ENCODE assay signal across 8 cellular contexts in genomic region chr19:16111160-16111908, GRCh38. TPM values are rescaled to one million over a fixed set of nuclear protein-coding genes. Genes with fewer than 3 reads are reported as not detected.
DNase-seq lines count a peak whose midpoint lies in the region; ATAC-seq and TF ChIP-seq lines count a peak whose summit lies in the region.

RAB8A (plus strand) TSS chr19:16111889; CDS start chr19:16111902, 13 bp downstream.

- H3K36me3 ChIP-seq in H7 (replicated peaks; ENCODE audit: control insufficient read depth, insufficient read depth, low read length) (peaks cover 4% of the 10 kb centered on the region), Loucy (ENCODE audit: insufficient read depth, low read length) (no peaks in the 10 kb centered on the region; the same call in 1 of the 2 replicates)

- peak; percentile 69 for TF ChIP-seq CTCF in Loucy (conservative IDR thresholded peaks at IDR 0.05; ENCODE audit: low read length)
- TF ChIP-seq CTCF in fibroblast of pulmonary artery (IDR thresholded peaks at IDR 0.05; ENCODE audit: low read length, missing control alignments) = peak; percentile 57

- H2AFZ ChIP-seq in Loucy (ENCODE audit: low read length) = peak within 1 kb of the TSS; percentile 53; the same call in 1 of the 2 replicates

- H3K27me3 Mint-ChIP-seq in natural killer cell treated with Interleukin-12 subunit alpha and Interleukin-12 subunit beta and Interleukin-15 and Interleukin-18, amount 100 ng/mL, for 72 hours = no peaks in the 10 kb centered on the region

- peak within 1 kb of the TSS; percentile 86 for H3K4me2 ChIP-seq in Loucy (ENCODE audit: low read depth, low read length, poor library complexity, severe bottlenecking)

- in situ Hi-C loops in G401 (cut with HindIII; ENCODE audit: low sequenced_read_pairs) = no loop called here

- TF ChIP-seq POLR2A in Raji (IDR thresholded peaks at IDR 0.05; ENCODE audit: insufficient read depth, low read depth, low read length) = peak; percentile 79

- ATAC-seq in natural killer cell treated with Interleukin-12 subunit alpha and Interleukin-12 subunit beta and Interleukin-15 and Interleukin-18, amount 100 ng/mL, for 72 hours = peak; percentile 95 to 96
- peak; percentile 97 for ATAC-seq in stimulated activated naive CD8-positive, alpha-beta T cell treated with anti-CD3 and anti-CD28 coated beads, Interleukin-15, Interleukin-2, amounts not matched to agents 100 U/mL and 50 U/mL, for 24 hours

- H3K36me3 Mint-ChIP-seq in natural killer cell treated with Interleukin-12 subunit alpha and Interleukin-12 subunit beta and Interleukin-15 and Interleukin-18, amount 100 ng/mL, for 72 hours = no peaks in the 10 kb centered on the region

- H3K27ac Mint-ChIP-seq in natural killer cell treated with Interleukin-12 subunit alpha and Interleukin-12 subunit beta and Interleukin-15 and Interleukin-18, amount 100 ng/mL, for 72 hours = peak within 1 kb of the TSS; percentile 84 to 96

- H3K9me3 Mint-ChIP-seq in natural killer cell treated with Interleukin-12 subunit alpha and Interleukin-12 subunit beta and Interleukin-15 and Interleukin-18, amount 100 ng/mL, for 72 hours = no peaks in the 10 kb centered on the region

- peak within 1 kb of the TSS; percentile 96 for H3K9ac ChIP-seq in Loucy (ENCODE audit: low read depth, low read length, poor library complexity, severe bottlenecking)

- H3K4me3 ChIP-seq in H7 (ENCODE audit: insufficient read depth, low read depth, low read length) (peak within 1 kb of the TSS; percentile 93), Loucy (ENCODE audit: low read length, poor library complexity, severe bottlenecking) (peak within 1 kb of the TSS; percentile 91), fibroblast of pulmonary artery (replicated peaks; ENCODE audit: low read depth, low read length) (peak within 1 kb of the TSS; percentile 97)

- H3K4me1 Mint-ChIP-seq in natural killer cell treated with Interleukin-12 subunit alpha and Interleukin-12 subunit beta and Interleukin-15 and Interleukin-18, amount 100 ng/mL, for 72 hours (ENCODE audit: low read depth in 2 of 2) = peaks cover 25 to 35% of the 10 kb centered on the region in 2 donors

- DNase-seq in G401 (ENCODE audit: low spot score) (peak; percentile 100), H7 (peak; percentile 100), fibroblast of pulmonary artery (ENCODE audit: low read depth) (peak; percentile 99)
- DNase-seq in activated T-helper 9 cell treated with anti-CD3 and anti-CD28 coated beads, Interleukin-2, amount 50 U/mL, for 16 hours (ENCODE audit: low read depth) = peak; percentile 99
- peak; percentile 99 for DNase-seq in natural killer cell treated with Interleukin-12 subunit alpha and Interleukin-12 subunit beta and Interleukin-15 and Interleukin-18, amount 100 ng/mL, for 72 hours (ENCODE audit: low spot score)
- peak; percentile 100 for DNase-seq in stimulated activated naive CD8-positive, alpha-beta T cell treated with anti-CD3 and anti-CD28 coated beads, Interleukin-15, Interleukin-2, amounts not matched to agents 100 U/mL and 50 U/mL, for 24 hours

- H3K79me2 ChIP-seq in Loucy (ENCODE audit: insufficient read depth, low read length) = peaks cover 54% of the 10 kb centered on the region

- peak within 1 kb of the TSS; percentile 94 for H3K4me3 Mint-ChIP-seq in natural killer cell treated with Interleukin-12 subunit alpha and Interleukin-12 subunit beta and Interleukin-15 and Interleukin-18, amount 100 ng/mL, for 72 hours

- no peaks in the 10 kb centered on the region for H3K9me2 ChIP-seq in Loucy (replicated peaks; ENCODE audit: low read depth, low read length)

- H3F3A ChIP-seq in Loucy (ENCODE audit: low read depth) = no peaks in the 10 kb centered on the region

- H3K4me1 ChIP-seq in Loucy (ENCODE audit: insufficient read depth, low read length, poor library complexity, severe bottlenecking) = peaks cover 41% of the 10 kb centered on the region

- peaks cover 36% of the 10 kb centered on the region for H4K20me1 ChIP-seq in Loucy (ENCODE audit: insufficient read depth, low read length, poor library complexity, severe bottlenecking)

- H3K9me3 ChIP-seq in Loucy (ENCODE audit: insufficient read depth, low read depth, low read length) = no peaks in the 10 kb centered on the region

- H3K27me3 ChIP-seq in H7 (ENCODE audit: control insufficient read depth, insufficient read depth, low read length) = no peaks in the 10 kb centered on the region
- peaks cover 4% of the 10 kb centered on the region for H3K27me3 ChIP-seq in Loucy (ENCODE audit: insufficient read depth, low read length, poor library complexity, severe bottlenecking)

RNA-seq across cellular contexts. Expression of gene RAB8A, which starts in this region (rescaled TPM):
- total RNA-seq in G401 (2014; rRNA removed; shearing (Covaris generic)) = 92.9 and 111 TPM in 2 replicates
- 59.3 and 63.3 TPM in 2 replicates for total RNA-seq in H7 (2014; rRNA removed; shearing (Covaris generic))
- total RNA-seq in natural killer cell treated with Interleukin-12 subunit alpha and Interleukin-12 subunit beta and Interleukin-15 and Interleukin-18, amount 100 ng/mL, for 72 hours = 100 to 1,000 TPM; 166 to 260 TPM

Comparison
In these comparisons a context has a peak if more than half of its experiments do, and no peak if none do; other contexts are left out.
1. Peak in every context shown above with its lines: DNase-seq, ATAC-seq and H3K4me3 ChIP-seq.